In genomic region chr22:19974935-19975706, GRCh38 we compare ENCODE assay signal across 10 cellular contexts. TPM values are rescaled to one million over a fixed set of nuclear protein-coding genes. Genes with fewer than 3 reads are reported as not detected.
A peak's percentile ranks its signal among the peaks of the same experiment; 100 is the strongest.
DNase-seq lines count a peak whose midpoint lies in the region; ATAC-seq, FAIRE-seq and TF ChIP-seq lines count a peak whose summit lies in the region.
"Had no signal": no experiment of that assay in that cellular context is flagged by ENCODE, and none has a peak within 500 bp of the region (broad histone marks: within the 10 kb centered on the region; RNA-seq: fewer than 3 reads in every experiment).

No MANE protein-coding gene starts in this region.

- no peak overlapping the region for H4K91ac ChIP-seq in H9 (ENCODE audit: insufficient read length, low read depth, low read length)

- no peaks in the 10 kb centered on the region; the same call in 1 of the 2 replicates for H3K4me1 ChIP-seq in H9 (ENCODE audit: insufficient read depth, low read length)

- H3K4me2 ChIP-seq in H9 (ENCODE audit: insufficient read depth, insufficient read length, low read length), result no peak overlapping the region

- H3K27ac ChIP-seq in H9 (ENCODE audit: insufficient read length, low read depth, low read length), result no peak overlapping the region
- H3K27ac ChIP-seq in RWPE1, result peak overlapping the region; percentile 42
- H3K27ac ChIP-seq in layer of hippocampus (ENCODE audit: low read depth, low read length), result peak overlapping the region; percentile 47

- CTCF ChIA-PET in RWPE1 (lab: Yijun Ruan, JAX), result interaction anchor here (0.6 kb wide), 1 partner anchor 366 kb away, joined by 3 read pairs; no protein-coding TSS in a partner anchor
- CTCF ChIA-PET in activated CD8-positive, alpha-beta memory T cell treated with anti-CD3 and anti-CD28 coated beads, Interleukin-2, amount 10 ng/mL, durations not matched to agents 7 days and 5 days (lab: Charles Lee), result interaction anchor here (1.1 to 10.7 kb wide), 4 partner anchors 11 to 154 kb away, joined by 3 to 97 read pairs (median 3); no protein-coding TSS in a partner anchor

- DNase-seq in COR-L47 (lab: John Stamatoyannopoulos, UW) (peak; percentile 75), H9 (peak; percentile 46), RWPE1 (ENCODE audit: low spot score) (peak; percentile 51), H4 (ENCODE audit: low spot score) (no peak), D721Med (ENCODE audit: insufficient read length, low spot score) (no peak)
- DNase-seq in activated CD8-positive, alpha-beta memory T cell treated with anti-CD3 and anti-CD28 coated beads, Interleukin-2, amount 10 ng/mL, durations not matched to agents 7 days and 5 days, result no peak
- DNase-seq: spleen; stimulated activated naive CD4-positive, alpha-beta T cell treated with Interleukin-2 at 50 U/mL for 16 hours had no signal

- H3K27me3 ChIP-seq in H9 (ENCODE audit: insufficient read depth, low read length) (no peaks in the 10 kb centered on the region), layer of hippocampus (ENCODE audit: control insufficient read depth, insufficient read depth, low read length) (no peaks in the 10 kb centered on the region)
- H3K27me3 ChIP-seq: spleen had no signal

- peaks cover 11 to 18% of the 10 kb centered on the region in 2 experiments for H3K4me1 Mint-ChIP-seq in H9
- H3K4me1 Mint-ChIP-seq in activated CD8-positive, alpha-beta memory T cell treated with anti-CD3 and anti-CD28 coated beads, Interleukin-2, amount 10 ng/mL, durations not matched to agents 7 days and 5 days, result peaks cover 9% of the 10 kb centered on the region

- peak overlapping the region; percentile 77 to 89 (median 86) for H3K27ac Mint-ChIP-seq in H9
- H3K27ac Mint-ChIP-seq in activated CD8-positive, alpha-beta memory T cell treated with anti-CD3 and anti-CD28 coated beads, Interleukin-2, amount 10 ng/mL, durations not matched to agents 7 days and 5 days, result no peak overlapping the region

- H4K5ac ChIP-seq in H9 (ENCODE audit: insufficient read length, low read depth, low read length), result no peak overlapping the region

- no peak overlapping the region for H3T11ph ChIP-seq in H9 (ENCODE audit: low read length)

- H4K8ac ChIP-seq in H9 (replicated peaks; ENCODE audit: insufficient read length, low read depth, low read length), result no peak overlapping the region

- no peak for FAIRE-seq in D721Med (lab: Jason Lieb, UNC)

- no peak for ATAC-seq in GM18519 (IDR thresholded peaks at IDR 0.05; ENCODE audit: low FRiP score, unreplicated experiment)
- ATAC-seq in activated CD8-positive, alpha-beta memory T cell treated with anti-CD3 and anti-CD28 coated beads, Interleukin-2, amount 10 ng/mL, durations not matched to agents 7 days and 5 days, result no peak

- H2BK15ac ChIP-seq in H9 (ENCODE audit: low read depth, low read length), result no peak overlapping the region

- no peak overlapping the region for H2BK20ac ChIP-seq in H9 (ENCODE audit: low read depth, low read length, poor library complexity, severe bottlenecking)

- no peaks in the 10 kb centered on the region for H3K79me1 ChIP-seq in H9 (ENCODE audit: insufficient read depth, low read depth, low read length, poor library complexity, severe bottlenecking)

- H3K36me3 Mint-ChIP-seq in H9 (ENCODE audit: insufficient read depth in 1 of 3, low read depth in 3 of 3), result peaks cover 12 to 45% (median 36%) of the 10 kb centered on the region in 3 experiments
- H3K36me3 Mint-ChIP-seq in activated CD8-positive, alpha-beta memory T cell treated with anti-CD3 and anti-CD28 coated beads, Interleukin-2, amount 10 ng/mL, durations not matched to agents 7 days and 5 days, result no peaks in the 10 kb centered on the region

- H3K9me3 ChIP-seq in H9 (ENCODE audit: control insufficient read depth, low read depth, low read length), result no peaks in the 10 kb centered on the region
- H3K9me3 ChIP-seq: spleen had no signal

- H3K9me3 Mint-ChIP-seq in H9, result no peaks in the 10 kb centered on the region; a peak in 1 of 5 replicates
- no peaks in the 10 kb centered on the region for H3K9me3 Mint-ChIP-seq in activated CD8-positive, alpha-beta memory T cell treated with anti-CD3 and anti-CD28 coated beads, Interleukin-2, amount 10 ng/mL, durations not matched to agents 7 days and 5 days (ENCODE audit: low read depth)

- H2BK5ac ChIP-seq in H9 (ENCODE audit: insufficient read length, low read length), result no peak overlapping the region

- no peaks in the 10 kb centered on the region for H3K27me3 Mint-ChIP-seq in H9 (ENCODE audit: low read depth)
- H3K27me3 Mint-ChIP-seq in activated CD8-positive, alpha-beta memory T cell treated with anti-CD3 and anti-CD28 coated beads, Interleukin-2, amount 10 ng/mL, durations not matched to agents 7 days and 5 days, result no peaks in the 10 kb centered on the region

- peak overlapping the region; percentile 52 for H3K18ac ChIP-seq in H9 (ENCODE audit: insufficient read length, low read depth, low read length)

- H2BK120ac ChIP-seq in H9 (ENCODE audit: low read depth, low read length, poor library complexity, severe bottlenecking), result no peak overlapping the region

- H3K4me3 Mint-ChIP-seq in H9, result peak overlapping the region in 1 of 2 experiments; percentile 5; a peak in 2 of 5 replicates
- H3K4me3 Mint-ChIP-seq in activated CD8-positive, alpha-beta memory T cell treated with anti-CD3 and anti-CD28 coated beads, Interleukin-2, amount 10 ng/mL, durations not matched to agents 7 days and 5 days, result no peak overlapping the region

- H4K20me1 ChIP-seq in H9 (ENCODE audit: control insufficient read depth, insufficient read depth, insufficient read length), result no peaks in the 10 kb centered on the region

- H2BK12ac ChIP-seq in H9 (ENCODE audit: insufficient read length, low read depth, low read length), result no peak overlapping the region

- no peak overlapping the region for H2AK5ac ChIP-seq in H9 (ENCODE audit: insufficient read length, low read length)

- H2AFZ ChIP-seq in H9 (ENCODE audit: low read length), result no peak overlapping the region

- peak overlapping the region; percentile 55 for H3K14ac ChIP-seq in H9 (ENCODE audit: insufficient read depth, low read length)

- no peak overlapping the region for H3K23ac ChIP-seq in H9 (ENCODE audit: insufficient read length, low read depth, low read length)

- H3K4ac ChIP-seq in H9 (ENCODE audit: low read depth, low read length), result no peak overlapping the region

- H3K9ac ChIP-seq in H9 (ENCODE audit: extremely low read depth, insufficient read length, low read length), result no peak overlapping the region

- no peaks in the 10 kb centered on the region for H3K23me2 ChIP-seq in H9 (ENCODE audit: insufficient read length, low read depth, low read length, poor library complexity, severe bottlenecking)

- TF ChIP-seq CTCF in H9 (conservative IDR thresholded peaks at IDR 0.05) (no peak), RWPE1 (conservative IDR thresholded peaks at IDR 0.05; ENCODE audit: low read depth) (no peak), D721Med (IDR thresholded peaks at IDR 0.05; ENCODE audit: insufficient read depth, missing control alignments) (no peak)

- no peaks in the 10 kb centered on the region for H3K79me2 ChIP-seq in H9 (ENCODE audit: insufficient read depth, low read length)

- no CpG with 5 or more reads among the region's 13 CpGs for WGBS in H9 (ENCODE audit: extremely low coverage, insufficient read length, low lambda C conversion rate)

- H3K56ac ChIP-seq in H9 (ENCODE audit: insufficient read length, low read depth, low read length), result no peak overlapping the region

- POLR2A ChIA-PET in RWPE1 (lab: Yijun Ruan, JAX; ENCODE audit: low non-redundant PET), result no interaction called here

RNA-seq across cellular contexts. Expression of gene TXNRD2, which starts 33.5 kb away (rescaled TPM):
- 22.9 and 25.5 TPM in 2 replicates for total RNA-seq in H9 (2021)
- total RNA-seq in H4 (2014; rRNA removed; shearing (Covaris generic)), result 7.5 and 9.1 TPM in 2 replicates
- 10 to 100 TPM; 20.5 to 23.1 TPM for total RNA-seq in activated CD8-positive, alpha-beta memory T cell treated with anti-CD3 and anti-CD28 coated beads, Interleukin-2, amount 10 ng/mL, durations not matched to agents 7 days and 5 days

RNA-seq across cellular contexts. Expression of gene COMT, which starts 33.5 kb away (rescaled TPM):
- 42.2 and 43.3 TPM in 2 replicates for total RNA-seq in H9 (2021)
- total RNA-seq in H4 (2014; rRNA removed; shearing (Covaris generic)), result 111 and 112 TPM in 2 replicates
- total RNA-seq in activated CD8-positive, alpha-beta memory T cell treated with anti-CD3 and anti-CD28 coated beads, Interleukin-2, amount 10 ng/mL, durations not matched to agents 7 days and 5 days, result 10 to 100 TPM; 92.6 to 95.3 TPM

RNA-seq across cellular contexts. Expression of gene ARVCF, which starts 41.5 kb away (rescaled TPM):
- total RNA-seq in H9 (2021), result 40.7 and 41.1 TPM in 2 replicates
- 0.58 and 1.8 TPM in 2 replicates for total RNA-seq in H4 (2014; rRNA removed; shearing (Covaris generic))
- total RNA-seq in activated CD8-positive, alpha-beta memory T cell treated with anti-CD3 and anti-CD28 coated beads, Interleukin-2, amount 10 ng/mL, durations not matched to agents 7 days and 5 days, result under 1 TPM; 0.50 to 0.70 TPM

RNA-seq across cellular contexts. Expression of gene TANGO2, which starts 45.8 kb away (rescaled TPM):
- 14.6 and 22.9 TPM in 2 replicates for total RNA-seq in H9 (2021)
- 20.6 and 29.3 TPM in 2 replicates for total RNA-seq in H4 (2014; rRNA removed; shearing (Covaris generic))
- total RNA-seq in activated CD8-positive, alpha-beta memory T cell treated with anti-CD3 and anti-CD28 coated beads, Interleukin-2, amount 10 ng/mL, durations not matched to agents 7 days and 5 days, result 10 to 100 TPM; 36.7 to 44.5 TPM

Comparison
In these comparisons a context has a peak if more than half of its experiments do, and no peak if none do; other contexts are left out.
1. DNase-seq: peak in COR-L47 (single experiment), H9 (single experiment) and RWPE1 (single experiment); none in H4 (single experiment), D721Med (single experiment) and activated CD8-positive, alpha-beta memory T cell treated with anti-CD3 and anti-CD28 coated beads, Interleukin-2, amount 10 ng/mL, durations not matched to agents 7 days and 5 days (single experiment).
2. RNA of gene ARVCF, which starts 41.5 kb away (total RNA-seq): 40.7 to 41.1 TPM in H9; 0.50 to 0.70 TPM in activated CD8-positive, alpha-beta memory T cell treated with anti-CD3 and anti-CD28 coated beads, Interleukin-2, amount 10 ng/mL, durations not matched to agents 7 days and 5 days and 0.58 to 1.8 TPM in H4; every median in the first group is over 10 times any median in the second.